In genomic region chr4:11428161-11428700, GRCh38 we compare ENCODE assay signal across 8 cellular contexts. TPM values are rescaled to one million over a fixed set of nuclear protein-coding genes. Genes with fewer than 3 reads are reported as not detected.
DNase-seq lines count a peak whose midpoint lies in the region; ATAC-seq and TF ChIP-seq lines count a peak whose summit lies in the region.

No MANE protein-coding gene starts in this region.

- no peaks in the 10 kb centered on the region for H3K79me2 ChIP-seq in fibroblast of lung (ENCODE audit: control insufficient read depth, insufficient read depth, low read length)

- H3K27ac Mint-ChIP-seq in CD4-positive, alpha-beta T cell: no peak overlapping the region

- peaks cover 33% of the 10 kb centered on the region for H3K27me3 ChIP-seq in CD4-positive, alpha-beta T cell (ENCODE audit: control insufficient read depth, insufficient read depth, low read length)
- peaks cover 9% of the 10 kb centered on the region for H3K27me3 ChIP-seq in fibroblast of lung (ENCODE audit: control insufficient read depth, insufficient read depth, low read length)
- H3K27me3 ChIP-seq in psoas muscle (ENCODE audit: insufficient read depth in 3 of 3, low read length in 2 of 3): peaks cover 0 to 31% (median 0%) of the 10 kb centered on the region in 3 donors

- H3K9ac ChIP-seq in fibroblast of lung (ENCODE audit: insufficient read depth, low read length): no peak overlapping the region

- CTCF ChIA-PET in CD4-positive, alpha-beta T cell (lab: Charles Lee): no interaction called here
- CTCF ChIA-PET in RWPE1 (lab: Yijun Ruan, JAX): no interaction called here

- no peaks in the 10 kb centered on the region for H3K9me3 Mint-ChIP-seq in CD4-positive, alpha-beta T cell

- H3K4me2 ChIP-seq in fibroblast of lung (ENCODE audit: extremely low read depth, insufficient read depth, low read length): peak overlapping the region; percentile 67

- H3K36me3 Mint-ChIP-seq in CD4-positive, alpha-beta T cell (ENCODE audit: low read depth): no peaks in the 10 kb centered on the region

- POLR2A ChIA-PET in CD4-positive, alpha-beta T cell (lab: Charles Lee): no interaction called here
- POLR2A ChIA-PET in RWPE1 (lab: Yijun Ruan, JAX; ENCODE audit: low non-redundant PET): no interaction called here

- no peak for TF ChIP-seq CTCF in CD4-positive, alpha-beta T cell (IDR thresholded peaks at IDR 0.05)
- TF ChIP-seq CTCF in RWPE1 (conservative IDR thresholded peaks at IDR 0.05; ENCODE audit: low read depth) (no peak), fibroblast of lung (conservative IDR thresholded peaks at IDR 0.05 in 1 of 2, IDR thresholded peaks at IDR 0.05 in 1 of 2; ENCODE audit: low read depth in 1 of 2, low read length in 2 of 2) (no peak), psoas muscle (IDR thresholded peaks at IDR 0.05) (no peak)

- H2AFZ ChIP-seq in fibroblast of lung (ENCODE audit: low read length): no peak overlapping the region

- no peaks in the 10 kb centered on the region for H3K9me3 ChIP-seq in CD4-positive, alpha-beta T cell (ENCODE audit: control insufficient read depth, low read length)
- H3K9me3 ChIP-seq in fibroblast of lung (ENCODE audit: control insufficient read depth, insufficient read depth, low read depth, low read length) (no peaks in the 10 kb centered on the region), psoas muscle (no peaks in the 10 kb centered on the region)

- 0 to 2% (median 2%) methylated on average over 26 of the region's 26 CpGs for WGBS in psoas muscle, 3 donors

- intact Hi-C loops in CD4-positive, alpha-beta T cell (cut with DNase I, micrococcal nuclease): loop anchor here (10.0 kb wide), 2 partner anchors 57 to 1207 kb away; no protein-coding TSS in a partner anchor
- intact Hi-C loops in psoas muscle (cut with DNase I): no loop called here

- no peaks in the 10 kb centered on the region for H3K4me1 ChIP-seq in fibroblast of lung (ENCODE audit: control insufficient read depth, extremely low read depth, insufficient read depth, low read length)
- H3K4me1 ChIP-seq in psoas muscle: no peaks in the 10 kb centered on the region

- no peak for DNase-seq in CD4-positive, alpha-beta T cell
- DNase-seq in RWPE1 (ENCODE audit: low spot score) (peak; percentile 28), fibroblast of lung (ENCODE audit: low read depth in 2 of 2) (peak in 1 of 2 donors; percentile 1), psoas muscle (no peak), NCI-H2081 treated with DMSO at 0.1 percent for 48 hours (lab: John Stamatoyannopoulos, UW) (no peak), NCI-H2107 treated with DMSO at 0.1 percent for 48 hours (lab: John Stamatoyannopoulos, UW; ENCODE audit: unreplicated experiment) (no peak)
- no peak for DNase-seq in stimulated activated CD4-positive, alpha-beta T cell treated with anti-CD3 and anti-CD28 coated beads, Interleukin-15, amount 100 ng/mL, for 24 hours

- no peak overlapping the region for H3K27ac ChIP-seq in CD4-positive, alpha-beta T cell (ENCODE audit: low read depth, low read length)
- H3K27ac ChIP-seq in RWPE1 (no peak overlapping the region), fibroblast of lung (ENCODE audit: insufficient read depth, low read length) (no peak overlapping the region), psoas muscle (no peak overlapping the region)

- H3K4me3 ChIP-seq in fibroblast of lung (replicated peaks in 1 of 4; ENCODE audit: control extremely low read depth in 1 of 4, insufficient read depth in 1 of 4, low read depth in 3 of 4, low read length in 4 of 4) (peak overlapping the region; percentile 1 to 48 (median 40)), psoas muscle (peak overlapping the region; percentile 61)

- no peaks in the 10 kb centered on the region for H4K20me1 ChIP-seq in fibroblast of lung (ENCODE audit: control insufficient read depth, extremely low read depth, insufficient read depth, low read length)

- H3K27me3 Mint-ChIP-seq in CD4-positive, alpha-beta T cell: peaks cover 57% of the 10 kb centered on the region

- ATAC-seq in CD4-positive, alpha-beta T cell (ENCODE audit: poor library complexity): no peak
- ATAC-seq in GM21515 (IDR thresholded peaks at IDR 0.05; ENCODE audit: unreplicated experiment) (peak; percentile 17), psoas muscle (no peak)

- peaks cover 13% of the 10 kb centered on the region for H3K4me1 Mint-ChIP-seq in CD4-positive, alpha-beta T cell (ENCODE audit: low read depth)

- H3K4me3 Mint-ChIP-seq in CD4-positive, alpha-beta T cell: peak overlapping the region; percentile 67

- no peaks in the 10 kb centered on the region for H3K36me3 ChIP-seq in fibroblast of lung (ENCODE audit: control insufficient read depth, insufficient read depth, low read length)
- no peaks in the 10 kb centered on the region for H3K36me3 ChIP-seq in psoas muscle (ENCODE audit: insufficient read depth in 1 of 2, low read depth in 1 of 2)

RNA-seq across cellular contexts. Expression of gene HS3ST1, which starts 0.5 kb away (rescaled TPM):
- not detected for total RNA-seq in CD4-positive, alpha-beta T cell
- total RNA-seq in fibroblast of lung (not detected in 2 replicates), psoas muscle (under 1 TPM; 0.05 to 0.50 (median 0.25) TPM)
- polyA plus RNA-seq in fibroblast of lung (0.01 TPM in 2 replicates), psoas muscle (under 1 TPM; 0.04 to 0.29 (median 0.10) TPM)
- polyA plus RNA-seq in fibroblast of lung (2012): not detected in 2 replicates
- not detected in 2 replicates for polyA minus RNA-seq in fibroblast of lung (ENCODE audit: low replicate concordance)

Comparison
In these comparisons a context has a peak if more than half of its experiments do, and no peak if none do; other contexts are left out.
1. intact Hi-C loops: an anchor here in CD4-positive, alpha-beta T cell (10.0 kb wide); none called in psoas muscle.